In genomic region chr17:60392845-60393702, GRCh38 we compare ENCODE assay signal across 1 cellular context.
TF ChIP-seq lines count a peak whose summit lies in the region.

No MANE protein-coding gene starts in this region.

TF ChIP-seq in K562, 482 proteins besides CTCF, POLR2A, EP300 and RAD21 (continued from another document and continues in another):
- TF ChIP-seq, protein P1, sequence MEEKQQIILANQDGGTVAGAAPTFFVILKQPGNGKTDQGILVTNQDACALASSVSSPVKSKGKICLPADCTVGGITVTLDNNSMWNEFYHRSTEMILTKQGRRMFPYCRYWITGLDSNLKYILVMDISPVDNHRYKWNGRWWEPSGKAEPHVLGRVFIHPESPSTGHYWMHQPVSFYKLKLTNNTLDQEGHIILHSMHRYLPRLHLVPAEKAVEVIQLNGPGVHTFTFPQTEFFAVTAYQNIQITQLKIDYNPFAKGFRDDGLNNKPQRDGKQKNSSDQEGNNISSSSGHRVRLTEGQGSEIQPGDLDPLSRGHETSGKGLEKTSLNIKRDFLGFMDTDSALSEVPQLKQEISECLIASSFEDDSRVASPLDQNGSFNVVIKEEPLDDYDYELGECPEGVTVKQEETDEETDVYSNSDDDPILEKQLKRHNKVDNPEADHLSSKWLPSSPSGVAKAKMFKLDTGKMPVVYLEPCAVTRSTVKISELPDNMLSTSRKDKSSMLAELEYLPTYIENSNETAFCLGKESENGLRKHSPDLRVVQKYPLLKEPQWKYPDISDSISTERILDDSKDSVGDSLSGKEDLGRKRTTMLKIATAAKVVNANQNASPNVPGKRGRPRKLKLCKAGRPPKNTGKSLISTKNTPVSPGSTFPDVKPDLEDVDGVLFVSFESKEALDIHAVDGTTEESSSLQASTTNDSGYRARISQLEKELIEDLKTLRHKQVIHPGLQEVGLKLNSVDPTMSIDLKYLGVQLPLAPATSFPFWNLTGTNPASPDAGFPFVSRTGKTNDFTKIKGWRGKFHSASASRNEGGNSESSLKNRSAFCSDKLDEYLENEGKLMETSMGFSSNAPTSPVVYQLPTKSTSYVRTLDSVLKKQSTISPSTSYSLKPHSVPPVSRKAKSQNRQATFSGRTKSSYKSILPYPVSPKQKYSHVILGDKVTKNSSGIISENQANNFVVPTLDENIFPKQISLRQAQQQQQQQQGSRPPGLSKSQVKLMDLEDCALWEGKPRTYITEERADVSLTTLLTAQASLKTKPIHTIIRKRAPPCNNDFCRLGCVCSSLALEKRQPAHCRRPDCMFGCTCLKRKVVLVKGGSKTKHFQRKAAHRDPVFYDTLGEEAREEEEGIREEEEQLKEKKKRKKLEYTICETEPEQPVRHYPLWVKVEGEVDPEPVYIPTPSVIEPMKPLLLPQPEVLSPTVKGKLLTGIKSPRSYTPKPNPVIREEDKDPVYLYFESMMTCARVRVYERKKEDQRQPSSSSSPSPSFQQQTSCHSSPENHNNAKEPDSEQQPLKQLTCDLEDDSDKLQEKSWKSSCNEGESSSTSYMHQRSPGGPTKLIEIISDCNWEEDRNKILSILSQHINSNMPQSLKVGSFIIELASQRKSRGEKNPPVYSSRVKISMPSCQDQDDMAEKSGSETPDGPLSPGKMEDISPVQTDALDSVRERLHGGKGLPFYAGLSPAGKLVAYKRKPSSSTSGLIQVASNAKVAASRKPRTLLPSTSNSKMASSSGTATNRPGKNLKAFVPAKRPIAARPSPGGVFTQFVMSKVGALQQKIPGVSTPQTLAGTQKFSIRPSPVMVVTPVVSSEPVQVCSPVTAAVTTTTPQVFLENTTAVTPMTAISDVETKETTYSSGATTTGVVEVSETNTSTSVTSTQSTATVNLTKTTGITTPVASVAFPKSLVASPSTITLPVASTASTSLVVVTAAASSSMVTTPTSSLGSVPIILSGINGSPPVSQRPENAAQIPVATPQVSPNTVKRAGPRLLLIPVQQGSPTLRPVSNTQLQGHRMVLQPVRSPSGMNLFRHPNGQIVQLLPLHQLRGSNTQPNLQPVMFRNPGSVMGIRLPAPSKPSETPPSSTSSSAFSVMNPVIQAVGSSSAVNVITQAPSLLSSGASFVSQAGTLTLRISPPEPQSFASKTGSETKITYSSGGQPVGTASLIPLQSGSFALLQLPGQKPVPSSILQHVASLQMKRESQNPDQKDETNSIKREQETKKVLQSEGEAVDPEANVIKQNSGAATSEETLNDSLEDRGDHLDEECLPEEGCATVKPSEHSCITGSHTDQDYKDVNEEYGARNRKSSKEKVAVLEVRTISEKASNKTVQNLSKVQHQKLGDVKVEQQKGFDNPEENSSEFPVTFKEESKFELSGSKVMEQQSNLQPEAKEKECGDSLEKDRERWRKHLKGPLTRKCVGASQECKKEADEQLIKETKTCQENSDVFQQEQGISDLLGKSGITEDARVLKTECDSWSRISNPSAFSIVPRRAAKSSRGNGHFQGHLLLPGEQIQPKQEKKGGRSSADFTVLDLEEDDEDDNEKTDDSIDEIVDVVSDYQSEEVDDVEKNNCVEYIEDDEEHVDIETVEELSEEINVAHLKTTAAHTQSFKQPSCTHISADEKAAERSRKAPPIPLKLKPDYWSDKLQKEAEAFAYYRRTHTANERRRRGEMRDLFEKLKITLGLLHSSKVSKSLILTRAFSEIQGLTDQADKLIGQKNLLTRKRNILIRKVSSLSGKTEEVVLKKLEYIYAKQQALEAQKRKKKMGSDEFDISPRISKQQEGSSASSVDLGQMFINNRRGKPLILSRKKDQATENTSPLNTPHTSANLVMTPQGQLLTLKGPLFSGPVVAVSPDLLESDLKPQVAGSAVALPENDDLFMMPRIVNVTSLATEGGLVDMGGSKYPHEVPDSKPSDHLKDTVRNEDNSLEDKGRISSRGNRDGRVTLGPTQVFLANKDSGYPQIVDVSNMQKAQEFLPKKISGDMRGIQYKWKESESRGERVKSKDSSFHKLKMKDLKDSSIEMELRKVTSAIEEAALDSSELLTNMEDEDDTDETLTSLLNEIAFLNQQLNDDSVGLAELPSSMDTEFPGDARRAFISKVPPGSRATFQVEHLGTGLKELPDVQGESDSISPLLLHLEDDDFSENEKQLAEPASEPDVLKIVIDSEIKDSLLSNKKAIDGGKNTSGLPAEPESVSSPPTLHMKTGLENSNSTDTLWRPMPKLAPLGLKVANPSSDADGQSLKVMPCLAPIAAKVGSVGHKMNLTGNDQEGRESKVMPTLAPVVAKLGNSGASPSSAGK (IDR thresholded peaks at IDR 0.05): peak; percentile 82
- TF ChIP-seq ARID4B (CRISPR knock-in tag; IDR thresholded peaks at IDR 0.05) (no peak), MYC (IDR thresholded peaks at IDR 0.05; ENCODE audit: low read depth, low read length) (peak; percentile 27; the same call in 1 of the 2 replicates), MYC (CRISPR knock-in tag; IDR thresholded peaks at IDR 0.05; ENCODE audit: borderline replicate concordance, low read depth) (no peak), HDAC1 (IDR thresholded peaks at IDR 0.05) (peak in 1 of 2 experiments; percentile 37; a peak in 1 of 4 replicates), CUX1 (CRISPR knock-in tag; IDR thresholded peaks at IDR 0.05) (peak; percentile 52; the same call in 1 of the 2 replicates), PREB (CRISPR knock-in tag; IDR thresholded peaks at IDR 0.05) (no peak; the same call in 1 of the 2 replicates), SREBF2 (CRISPR knock-in tag; IDR thresholded peaks at IDR 0.05) (peak; percentile 10; the same call in 1 of the 2 replicates), DLX4 (CRISPR knock-in tag; IDR thresholded peaks at IDR 0.05) (0 out of 2 replicates have a peak, but pooled peaks have one; percentile 48), ZNF696 (CRISPR knock-in tag; conservative IDR thresholded peaks at IDR 0.05) (no peak), ZFX (CRISPR knock-in tag; IDR thresholded peaks at IDR 0.05) (peak; percentile 20; the same call in 1 of the 2 replicates), ZNF589 (CRISPR knock-in tag; IDR thresholded peaks at IDR 0.05; ENCODE audit: low read depth) (peak; percentile 76; the same call in 1 of the 2 replicates), ATF6 (CRISPR knock-in tag; IDR thresholded peaks at IDR 0.05) (0 out of 2 replicates have a peak, but pooled peaks have one; percentile 47)
- TF ChIP-seq, protein P2, sequence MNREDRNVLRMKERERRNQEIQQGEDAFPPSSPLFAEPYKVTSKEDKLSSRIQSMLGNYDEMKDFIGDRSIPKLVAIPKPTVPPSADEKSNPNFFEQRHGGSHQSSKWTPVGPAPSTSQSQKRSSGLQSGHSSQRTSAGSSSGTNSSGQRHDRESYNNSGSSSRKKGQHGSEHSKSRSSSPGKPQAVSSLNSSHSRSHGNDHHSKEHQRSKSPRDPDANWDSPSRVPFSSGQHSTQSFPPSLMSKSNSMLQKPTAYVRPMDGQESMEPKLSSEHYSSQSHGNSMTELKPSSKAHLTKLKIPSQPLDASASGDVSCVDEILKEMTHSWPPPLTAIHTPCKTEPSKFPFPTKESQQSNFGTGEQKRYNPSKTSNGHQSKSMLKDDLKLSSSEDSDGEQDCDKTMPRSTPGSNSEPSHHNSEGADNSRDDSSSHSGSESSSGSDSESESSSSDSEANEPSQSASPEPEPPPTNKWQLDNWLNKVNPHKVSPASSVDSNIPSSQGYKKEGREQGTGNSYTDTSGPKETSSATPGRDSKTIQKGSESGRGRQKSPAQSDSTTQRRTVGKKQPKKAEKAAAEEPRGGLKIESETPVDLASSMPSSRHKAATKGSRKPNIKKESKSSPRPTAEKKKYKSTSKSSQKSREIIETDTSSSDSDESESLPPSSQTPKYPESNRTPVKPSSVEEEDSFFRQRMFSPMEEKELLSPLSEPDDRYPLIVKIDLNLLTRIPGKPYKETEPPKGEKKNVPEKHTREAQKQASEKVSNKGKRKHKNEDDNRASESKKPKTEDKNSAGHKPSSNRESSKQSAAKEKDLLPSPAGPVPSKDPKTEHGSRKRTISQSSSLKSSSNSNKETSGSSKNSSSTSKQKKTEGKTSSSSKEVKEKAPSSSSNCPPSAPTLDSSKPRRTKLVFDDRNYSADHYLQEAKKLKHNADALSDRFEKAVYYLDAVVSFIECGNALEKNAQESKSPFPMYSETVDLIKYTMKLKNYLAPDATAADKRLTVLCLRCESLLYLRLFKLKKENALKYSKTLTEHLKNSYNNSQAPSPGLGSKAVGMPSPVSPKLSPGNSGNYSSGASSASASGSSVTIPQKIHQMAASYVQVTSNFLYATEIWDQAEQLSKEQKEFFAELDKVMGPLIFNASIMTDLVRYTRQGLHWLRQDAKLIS (CRISPR knock-in tag; IDR thresholded peaks at IDR 0.05): no peak
